21 cellular contexts compared by ENCODE assay signal in the genomic region with DNA sequence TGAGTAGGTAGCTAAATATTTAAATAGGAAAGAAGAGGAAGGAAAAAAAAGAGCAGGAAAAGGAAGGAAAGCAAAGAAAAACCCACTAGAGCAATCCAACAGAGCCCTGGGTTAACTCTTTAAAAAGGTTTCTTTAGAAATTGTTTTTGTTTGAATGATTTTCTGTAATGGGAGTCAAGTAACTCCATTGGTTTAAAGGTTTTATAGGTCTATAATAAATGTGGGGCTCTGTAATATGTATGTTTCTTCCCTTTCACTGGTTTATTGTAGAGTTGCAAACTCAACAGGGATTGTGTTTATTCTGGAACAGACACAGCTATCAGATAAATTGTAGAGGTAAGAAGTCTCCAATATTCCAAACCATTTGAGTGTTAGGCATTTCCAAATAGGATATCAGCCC. TPM values are rescaled to one million over a fixed set of nuclear protein-coding genes. Genes with fewer than 3 reads are reported as not detected.
DNase-seq lines count a peak whose midpoint lies in the region; ATAC-seq, FAIRE-seq and TF ChIP-seq lines count a peak whose summit lies in the region.
"Had no signal": no experiment of that assay in that cellular context is flagged by ENCODE, and none has a peak within 500 bp of the region (broad histone marks: within the 10 kb centered on the region; RNA-seq: fewer than 3 reads in every experiment).

No MANE protein-coding gene starts in this region.

- no peaks in the 10 kb centered on the region for H3K36me3 Mint-ChIP-seq in activated CD4-positive, alpha-beta T cell treated with anti-CD3 and anti-CD28 coated beads, Interleukin-2, amount 10 ng/mL, durations not matched to agents 24 days and 14 days (ENCODE audit: low read depth)
- H3K36me3 Mint-ChIP-seq: CD4-positive, CD25-positive, alpha-beta regulatory T cell; CD8-positive, alpha-beta T cell had no signal

- intact Hi-C loops in left colon (cut with DNase I, micrococcal nuclease) (no loop called here), mucosa of descending colon (cut with DNase I, micrococcal nuclease) (no loop called here)
- intact Hi-C loops in activated CD4-positive, alpha-beta T cell treated with anti-CD3 and anti-CD28 coated beads, Interleukin-2, amount 10 ng/mL, durations not matched to agents 24 days and 14 days (cut with micrococcal nuclease) = no loop called here

- H3K9me2 ChIP-seq in Loucy (replicated peaks; ENCODE audit: low read depth, low read length) = no peaks in the 10 kb centered on the region

- H4K20me1 ChIP-seq in Loucy (ENCODE audit: insufficient read depth, low read length, poor library complexity, severe bottlenecking) = peaks cover 5% of the 10 kb centered on the region
- H4K20me1 ChIP-seq: BLaER1 had no signal

- H3K4me3 Mint-ChIP-seq in activated CD4-positive, alpha-beta T cell treated with anti-CD3 and anti-CD28 coated beads, Interleukin-2, amount 10 ng/mL, durations not matched to agents 24 days and 14 days = no peak overlapping the region
- H3K4me3 Mint-ChIP-seq: CD4-positive, CD25-positive, alpha-beta regulatory T cell; CD8-positive, alpha-beta T cell; H9; HFFc6 had no signal

- peak; percentile 42 for ATAC-seq in left colon
- ATAC-seq in GM21576 (IDR thresholded peaks at IDR 0.05; ENCODE audit: unreplicated experiment) = no peak
- ATAC-seq in mucosa of descending colon = no peak
- ATAC-seq: CD8-positive, alpha-beta T cell; HCT116 had no signal

- DNase-seq in GM18507 (ENCODE audit: extremely low spot score, insufficient read length, low read depth) (no peak), left colon (no peak), mucosa of descending colon (no peak), GOT3 (lab: John Stamatoyannopoulos, UW) (no peak)
- no peak for DNase-seq in activated CD4-positive, alpha-beta T cell treated with anti-CD3 and anti-CD28 coated beads, Interleukin-2, amount 10 ng/mL, durations not matched to agents 24 days and 14 days
- DNase-seq: Caco-2; CD4-positive, CD25-positive, alpha-beta regulatory T cell; CD8-positive, alpha-beta T cell; DMS 273 treated with DMSO at 0.1 percent for 48 hours; DMS79; GF-D8; GM23248; H9; HFFc6 had no signal

- no peaks in the 10 kb centered on the region for H3K4me1 Mint-ChIP-seq in activated CD4-positive, alpha-beta T cell treated with anti-CD3 and anti-CD28 coated beads, Interleukin-2, amount 10 ng/mL, durations not matched to agents 24 days and 14 days
- H3K4me1 Mint-ChIP-seq: CD4-positive, CD25-positive, alpha-beta regulatory T cell had no signal

- H3K4me3 ChIP-seq in Loucy (ENCODE audit: low read length, poor library complexity, severe bottlenecking) = no peak overlapping the region
- H3K4me3 ChIP-seq in mucosa of descending colon = no peak overlapping the region
- H3K4me3 ChIP-seq: BLaER1, GM23248 had no signal

- no peak for TF ChIP-seq CTCF in Loucy (conservative IDR thresholded peaks at IDR 0.05; ENCODE audit: low read length)
- TF ChIP-seq CTCF in mucosa of descending colon (IDR thresholded peaks at IDR 0.05) = no peak

- H3K36me3 ChIP-seq in Loucy (ENCODE audit: insufficient read depth, low read length) (no peaks in the 10 kb centered on the region), mucosa of descending colon (ENCODE audit: low read depth) (no peaks in the 10 kb centered on the region)
- H3K36me3 ChIP-seq: BLaER1 had no signal

- H3K9me3 Mint-ChIP-seq in activated CD4-positive, alpha-beta T cell treated with anti-CD3 and anti-CD28 coated beads, Interleukin-2, amount 10 ng/mL, durations not matched to agents 24 days and 14 days = no peaks in the 10 kb centered on the region
- H3K9me3 Mint-ChIP-seq: CD4-positive, CD25-positive, alpha-beta regulatory T cell; CD8-positive, alpha-beta T cell; H9; HFFc6 had no signal

- peaks cover 98% of the 10 kb centered on the region for H3K4me1 ChIP-seq in Loucy (ENCODE audit: insufficient read depth, low read length, poor library complexity, severe bottlenecking)
- H3K4me1 ChIP-seq in mucosa of descending colon (ENCODE audit: low read depth) = no peaks in the 10 kb centered on the region
- H3K4me1 ChIP-seq: BLaER1 had no signal

- no peak overlapping the region for H3K27ac Mint-ChIP-seq in activated CD4-positive, alpha-beta T cell treated with anti-CD3 and anti-CD28 coated beads, Interleukin-2, amount 10 ng/mL, durations not matched to agents 24 days and 14 days
- H3K27ac Mint-ChIP-seq: CD4-positive, CD25-positive, alpha-beta regulatory T cell; CD8-positive, alpha-beta T cell; H9; HFFc6 had no signal

- peaks cover 26% of the 10 kb centered on the region for H3K27me3 Mint-ChIP-seq in activated CD4-positive, alpha-beta T cell treated with anti-CD3 and anti-CD28 coated beads, Interleukin-2, amount 10 ng/mL, durations not matched to agents 24 days and 14 days
- H3K27me3 Mint-ChIP-seq: CD4-positive, CD25-positive, alpha-beta regulatory T cell had no signal

- H3K27me3 ChIP-seq in Loucy (ENCODE audit: insufficient read depth, low read length, poor library complexity, severe bottlenecking) = no peaks in the 10 kb centered on the region
- H3K27me3 ChIP-seq: BLaER1 had no signal

- peak overlapping the region; percentile 42 for H3K4me2 ChIP-seq in Loucy (ENCODE audit: low read depth, low read length, poor library complexity, severe bottlenecking)
- H3K4me2 ChIP-seq: BLaER1 had no signal

- peaks cover 97% of the 10 kb centered on the region for H3K79me2 ChIP-seq in Loucy (ENCODE audit: insufficient read depth, low read length)

- FAIRE-seq in GM18507 (lab: Jason Lieb, UNC) = peak; percentile 38
- FAIRE-seq: D721Med, GM12891 had no signal

- no peak overlapping the region for H2AFZ ChIP-seq in Loucy (ENCODE audit: low read length)
- H2AFZ ChIP-seq: GM23248 had no signal

- H3K9me3 ChIP-seq in Loucy (ENCODE audit: insufficient read depth, low read depth, low read length) (no peaks in the 10 kb centered on the region), mucosa of descending colon (no peaks in the 10 kb centered on the region)
- H3K9me3 ChIP-seq: BLaER1, Caco-2 had no signal

- H3K9ac ChIP-seq in Loucy (ENCODE audit: low read depth, low read length, poor library complexity, severe bottlenecking) = peak overlapping the region; percentile 9
- H3K9ac ChIP-seq: BLaER1, GM23248 had no signal

- no peaks in the 10 kb centered on the region; the same call in 1 of the 2 replicates for H3F3A ChIP-seq in Loucy (ENCODE audit: low read depth)

RNA-seq across cellular contexts. Expression of a gene that starts 10.9 kb away (rescaled TPM):
- total RNA-seq in left colon (10 to 100 TPM; 29.3 to 30.9 TPM), mucosa of descending colon (10 to 100 TPM; 24.1 to 49.2 (median 29.1) TPM)
- 0.42 and 0.47 TPM in 2 replicates for total RNA-seq in activated CD4-positive, alpha-beta T cell treated with anti-CD3 and anti-CD28 coated beads, Interleukin-2, amount 10 ng/mL, durations not matched to agents 24 days and 14 days
- total RNA-seq: G401 had no signal

Comparison
In these comparisons a context has a peak if more than half of its experiments do, and no peak if none do; other contexts are left out.
1. RNA of a gene that starts 10.9 kb away (total RNA-seq): 29.3 to 30.9 TPM in left colon and 24.1 to 49.2 TPM in mucosa of descending colon; 0.42 to 0.47 TPM in activated CD4-positive, alpha-beta T cell treated with anti-CD3 and anti-CD28 coated beads, Interleukin-2, amount 10 ng/mL, durations not matched to agents 24 days and 14 days; every median in the first group is over 10 times any median in the second.